1 cellular context compared by ENCODE assay signal in genomic region chr2:7189106-7189505, GRCh38.
A peak's percentile ranks its signal among the peaks of the same experiment; 100 is the strongest.
TF ChIP-seq lines count a peak whose summit lies in the region.

No MANE protein-coding gene starts in this region.

TF ChIP-seq in HepG2, 621 proteins besides CTCF, POLR2A, EP300 and RAD21 (continued from another document):
- TF ChIP-seq TFE3 (CRISPR knock-in tag; IDR thresholded peaks at IDR 0.05): no peak
- TF ChIP-seq KDM4B (CRISPR knock-in tag; IDR thresholded peaks at IDR 0.05): no peak
- TF ChIP-seq, protein P1, sequence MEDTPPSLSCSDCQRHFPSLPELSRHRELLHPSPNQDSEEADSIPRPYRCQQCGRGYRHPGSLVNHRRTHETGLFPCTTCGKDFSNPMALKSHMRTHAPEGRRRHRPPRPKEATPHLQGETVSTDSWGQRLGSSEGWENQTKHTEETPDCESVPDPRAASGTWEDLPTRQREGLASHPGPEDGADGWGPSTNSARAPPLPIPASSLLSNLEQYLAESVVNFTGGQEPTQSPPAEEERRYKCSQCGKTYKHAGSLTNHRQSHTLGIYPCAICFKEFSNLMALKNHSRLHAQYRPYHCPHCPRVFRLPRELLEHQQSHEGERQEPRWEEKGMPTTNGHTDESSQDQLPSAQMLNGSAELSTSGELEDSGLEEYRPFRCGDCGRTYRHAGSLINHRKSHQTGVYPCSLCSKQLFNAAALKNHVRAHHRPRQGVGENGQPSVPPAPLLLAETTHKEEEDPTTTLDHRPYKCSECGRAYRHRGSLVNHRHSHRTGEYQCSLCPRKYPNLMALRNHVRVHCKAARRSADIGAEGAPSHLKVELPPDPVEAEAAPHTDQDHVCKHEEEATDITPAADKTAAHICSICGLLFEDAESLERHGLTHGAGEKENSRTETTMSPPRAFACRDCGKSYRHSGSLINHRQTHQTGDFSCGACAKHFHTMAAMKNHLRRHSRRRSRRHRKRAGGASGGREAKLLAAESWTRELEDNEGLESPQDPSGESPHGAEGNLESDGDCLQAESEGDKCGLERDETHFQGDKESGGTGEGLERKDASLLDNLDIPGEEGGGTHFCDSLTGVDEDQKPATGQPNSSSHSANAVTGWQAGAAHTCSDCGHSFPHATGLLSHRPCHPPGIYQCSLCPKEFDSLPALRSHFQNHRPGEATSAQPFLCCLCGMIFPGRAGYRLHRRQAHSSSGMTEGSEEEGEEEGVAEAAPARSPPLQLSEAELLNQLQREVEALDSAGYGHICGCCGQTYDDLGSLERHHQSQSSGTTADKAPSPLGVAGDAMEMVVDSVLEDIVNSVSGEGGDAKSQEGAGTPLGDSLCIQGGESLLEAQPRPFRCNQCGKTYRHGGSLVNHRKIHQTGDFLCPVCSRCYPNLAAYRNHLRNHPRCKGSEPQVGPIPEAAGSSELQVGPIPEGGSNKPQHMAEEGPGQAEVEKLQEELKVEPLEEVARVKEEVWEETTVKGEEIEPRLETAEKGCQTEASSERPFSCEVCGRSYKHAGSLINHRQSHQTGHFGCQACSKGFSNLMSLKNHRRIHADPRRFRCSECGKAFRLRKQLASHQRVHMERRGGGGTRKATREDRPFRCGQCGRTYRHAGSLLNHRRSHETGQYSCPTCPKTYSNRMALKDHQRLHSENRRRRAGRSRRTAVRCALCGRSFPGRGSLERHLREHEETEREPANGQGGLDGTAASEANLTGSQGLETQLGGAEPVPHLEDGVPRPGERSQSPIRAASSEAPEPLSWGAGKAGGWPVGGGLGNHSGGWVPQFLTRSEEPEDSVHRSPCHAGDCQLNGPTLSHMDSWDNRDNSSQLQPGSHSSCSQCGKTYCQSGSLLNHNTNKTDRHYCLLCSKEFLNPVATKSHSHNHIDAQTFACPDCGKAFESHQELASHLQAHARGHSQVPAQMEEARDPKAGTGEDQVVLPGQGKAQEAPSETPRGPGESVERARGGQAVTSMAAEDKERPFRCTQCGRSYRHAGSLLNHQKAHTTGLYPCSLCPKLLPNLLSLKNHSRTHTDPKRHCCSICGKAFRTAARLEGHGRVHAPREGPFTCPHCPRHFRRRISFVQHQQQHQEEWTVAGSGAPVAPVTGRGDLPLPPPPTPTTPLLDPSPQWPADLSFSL (CRISPR knock-in tag; IDR thresholded peaks at IDR 0.05): peak; percentile 57; the same call in 1 of the 2 replicates
- TF ChIP-seq TRIM22 (IDR thresholded peaks at IDR 0.05): 0 out of 2 replicates have a peak, but pooled peaks have one; percentile 67
